In genomic region chr6:15299430-15300131, GRCh38 we compare ENCODE assay signal across 1 cellular context.
TF ChIP-seq lines count a peak whose summit lies in the region.

No MANE protein-coding gene starts in this region.

TF ChIP-seq in K562, 482 proteins besides CTCF, POLR2A, EP300 and RAD21 (continued from another document and continues in another):
- TF ChIP-seq NONO (IDR thresholded peaks at IDR 0.05; ENCODE audit: low read depth in 2 of 2, low read length in 1 of 2) (no peak), ZNF3 (CRISPR knock-in tag; IDR thresholded peaks at IDR 0.05) (no peak), CXXC5 (CRISPR knock-in tag; IDR thresholded peaks at IDR 0.05) (peak; percentile 81), MXD1 (CRISPR knock-in tag; IDR thresholded peaks at IDR 0.05; ENCODE audit: borderline replicate concordance, poor library complexity, severe bottlenecking) (no peak), TRIM24 (IDR thresholded peaks at IDR 0.05) (peak; percentile 91 to 93), ELF4 (CRISPR knock-in tag; IDR thresholded peaks at IDR 0.05) (peak; percentile 76; the same call in 1 of the 2 replicates), HBP1 (CRISPR knock-in tag; IDR thresholded peaks at IDR 0.05) (peak; percentile 76), NFE2 (IDR thresholded peaks at IDR 0.05; ENCODE audit: low read depth) (0 out of 2 replicates have a peak, but pooled peaks have one; percentile 43), JUN (IDR thresholded peaks at IDR 0.05; ENCODE audit: borderline replicate concordance, low read depth, low read length) (peak; percentile 98), JUN (CRISPR knock-in tag; IDR thresholded peaks at IDR 0.05; ENCODE audit: borderline replicate concordance) (0 out of 2 replicates have a peak, but pooled peaks have one; percentile 21), MECOM (CRISPR knock-in tag; IDR thresholded peaks at IDR 0.05) (0 out of 2 replicates have a peak, but pooled peaks have one; percentile 40), ZNF263 (CRISPR knock-in tag; IDR thresholded peaks at IDR 0.05; ENCODE audit: borderline replicate concordance) (peak; percentile 62; the same call in 1 of the 2 replicates), ESRRA (IDR thresholded peaks at IDR 0.05; ENCODE audit: borderline replicate concordance, low read depth) (peak; percentile 58; the same call in 1 of the 2 replicates), RHOXF2B (CRISPR knock-in tag; conservative IDR thresholded peaks at IDR 0.05) (no peak), POLR3G (IDR thresholded peaks at IDR 0.05; ENCODE audit: extremely low read depth, insufficient read length, insufficient replicate concordance) (no peak), NCOA1 (IDR thresholded peaks at IDR 0.05; ENCODE audit: low read depth) (peak; percentile 87; the same call in 1 of the 2 replicates), FOXP4 (CRISPR knock-in tag; IDR thresholded peaks at IDR 0.05; ENCODE audit: borderline replicate concordance) (no peak), FOSL1 (tag; conservative IDR thresholded peaks at IDR 0.05) (peak; percentile 98), RBM34 (IDR thresholded peaks at IDR 0.05; ENCODE audit: borderline replicate concordance, insufficient read depth, low read length) (no peak), TBP (optimal IDR thresholded peaks at IDR 0.05; ENCODE audit: low read depth, low read length) (peak; percentile 50), KDM4B (IDR thresholded peaks at IDR 0.05; ENCODE audit: borderline replicate concordance in 2 of 2, low read depth in 1 of 2) (no peak), CBX1 (IDR thresholded peaks at IDR 0.05; ENCODE audit: low read depth) (no peak), U2AF1 (optimal IDR thresholded peaks at IDR 0.05; ENCODE audit: low read depth, low read length) (no peak), BRD4 (IDR thresholded peaks at IDR 0.05) (0 out of 2 replicates have a peak, but pooled peaks have one; percentile 54), ZBTB7A (IDR thresholded peaks at IDR 0.05; ENCODE audit: borderline replicate concordance, control insufficient read depth, low read depth, low read length) (peak; percentile 97), NR2C2 (CRISPR knock-in tag; IDR thresholded peaks at IDR 0.05) (no peak), NR2C2 (tag; IDR thresholded peaks at IDR 0.05) (peak; percentile 70), ATF7 (IDR thresholded peaks at IDR 0.05) (peak; percentile 91), PRMT5 (CRISPR knock-in tag; IDR thresholded peaks at IDR 0.05) (no peak), RBM17 (IDR thresholded peaks at IDR 0.05; ENCODE audit: borderline replicate concordance, low read depth, low read length) (no peak), CREM (IDR thresholded peaks at IDR 0.05; ENCODE audit: low read depth) (peak; percentile 61), PHB2 (IDR thresholded peaks at IDR 0.05; ENCODE audit: low read depth) (peak; percentile 69; the same call in 1 of the 2 replicates), EGR1 (conservative IDR thresholded peaks at IDR 0.05) (peak; percentile 79), VEZF1 (CRISPR knock-in tag; IDR thresholded peaks at IDR 0.05) (peak; percentile 84), FOXJ3 (CRISPR knock-in tag; IDR thresholded peaks at IDR 0.05) (no peak), MTA2 (IDR thresholded peaks at IDR 0.05; ENCODE audit: low read depth) (peak; percentile 89), ZNF431 (CRISPR knock-in tag; IDR thresholded peaks at IDR 0.05) (no peak; the same call in 1 of the 2 replicates), CEBPG (CRISPR knock-in tag; IDR thresholded peaks at IDR 0.05) (peak; percentile 96), CEBPG (tag; conservative IDR thresholded peaks at IDR 0.05 in 1 of 2, IDR thresholded peaks at IDR 0.05 in 1 of 2) (peak; percentile 96 to 97), HDAC3 (IDR thresholded peaks at IDR 0.05; ENCODE audit: borderline replicate concordance, partially characterized antibody) (peak; percentile 86), ZNF134 (CRISPR knock-in tag; conservative IDR thresholded peaks at IDR 0.05) (0 out of 2 replicates have a peak, but pooled peaks have one; percentile 20), ZNF354B (CRISPR knock-in tag; IDR thresholded peaks at IDR 0.05) (no peak), RNF2 (IDR thresholded peaks at IDR 0.05) (peak; percentile 87; the same call in 1 of the 2 replicates), POLR2AphosphoS5 (IDR thresholded peaks at IDR 0.05; ENCODE audit: control insufficient read depth, insufficient read depth, low read depth, low read length) (peak; percentile 94), ZBED1 (IDR thresholded peaks at IDR 0.05) (0 out of 2 replicates have a peak, but pooled peaks have one; percentile 75), POLR2B (IDR thresholded peaks at IDR 0.05; ENCODE audit: low read depth, partially characterized antibody) (peak; percentile 22), ZNF584 (CRISPR knock-in tag; IDR thresholded peaks at IDR 0.05; ENCODE audit: low read depth) (peak; percentile 69), GTF2A2 (tag; IDR thresholded peaks at IDR 0.05) (no peak), ZBTB33 (CRISPR knock-in tag; IDR thresholded peaks at IDR 0.05) (peak; percentile 71), NR4A1 (CRISPR knock-in tag; IDR thresholded peaks at IDR 0.05) (no peak), NR4A1 (tag; IDR thresholded peaks at IDR 0.05) (0 out of 2 replicates have a peak, but pooled peaks have one; percentile 44), GABPA (tag; conservative IDR thresholded peaks at IDR 0.05; ENCODE audit: low read depth) (no peak), DACH1 (IDR thresholded peaks at IDR 0.05; ENCODE audit: partially characterized antibody) (peak; percentile 62), ETV1 (tag; conservative IDR thresholded peaks at IDR 0.05; ENCODE audit: low read depth) (peak; percentile 95)
- TF ChIP-seq, protein P1, sequence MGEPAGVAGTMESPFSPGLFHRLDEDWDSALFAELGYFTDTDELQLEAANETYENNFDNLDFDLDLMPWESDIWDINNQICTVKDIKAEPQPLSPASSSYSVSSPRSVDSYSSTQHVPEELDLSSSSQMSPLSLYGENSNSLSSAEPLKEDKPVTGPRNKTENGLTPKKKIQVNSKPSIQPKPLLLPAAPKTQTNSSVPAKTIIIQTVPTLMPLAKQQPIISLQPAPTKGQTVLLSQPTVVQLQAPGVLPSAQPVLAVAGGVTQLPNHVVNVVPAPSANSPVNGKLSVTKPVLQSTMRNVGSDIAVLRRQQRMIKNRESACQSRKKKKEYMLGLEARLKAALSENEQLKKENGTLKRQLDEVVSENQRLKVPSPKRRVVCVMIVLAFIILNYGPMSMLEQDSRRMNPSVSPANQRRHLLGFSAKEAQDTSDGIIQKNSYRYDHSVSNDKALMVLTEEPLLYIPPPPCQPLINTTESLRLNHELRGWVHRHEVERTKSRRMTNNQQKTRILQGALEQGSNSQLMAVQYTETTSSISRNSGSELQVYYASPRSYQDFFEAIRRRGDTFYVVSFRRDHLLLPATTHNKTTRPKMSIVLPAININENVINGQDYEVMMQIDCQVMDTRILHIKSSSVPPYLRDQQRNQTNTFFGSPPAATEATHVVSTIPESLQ (CRISPR knock-in tag; IDR thresholded peaks at IDR 0.05): no peak
- TF ChIP-seq, protein P2, sequence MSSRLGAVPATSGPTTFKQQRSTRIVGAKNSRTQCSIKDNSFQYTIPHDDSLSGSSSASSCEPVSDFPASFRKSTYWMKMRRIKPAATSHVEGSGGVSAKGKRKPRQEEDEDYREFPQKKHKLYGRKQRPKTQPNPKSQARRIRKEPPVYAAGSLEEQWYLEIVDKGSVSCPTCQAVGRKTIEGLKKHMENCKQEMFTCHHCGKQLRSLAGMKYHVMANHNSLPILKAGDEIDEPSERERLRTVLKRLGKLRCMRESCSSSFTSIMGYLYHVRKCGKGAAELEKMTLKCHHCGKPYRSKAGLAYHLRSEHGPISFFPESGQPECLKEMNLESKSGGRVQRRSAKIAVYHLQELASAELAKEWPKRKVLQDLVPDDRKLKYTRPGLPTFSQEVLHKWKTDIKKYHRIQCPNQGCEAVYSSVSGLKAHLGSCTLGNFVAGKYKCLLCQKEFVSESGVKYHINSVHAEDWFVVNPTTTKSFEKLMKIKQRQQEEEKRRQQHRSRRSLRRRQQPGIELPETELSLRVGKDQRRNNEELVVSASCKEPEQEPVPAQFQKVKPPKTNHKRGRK (tag; IDR thresholded peaks at IDR 0.05): no peak
- TF ChIP-seq, protein P3, sequence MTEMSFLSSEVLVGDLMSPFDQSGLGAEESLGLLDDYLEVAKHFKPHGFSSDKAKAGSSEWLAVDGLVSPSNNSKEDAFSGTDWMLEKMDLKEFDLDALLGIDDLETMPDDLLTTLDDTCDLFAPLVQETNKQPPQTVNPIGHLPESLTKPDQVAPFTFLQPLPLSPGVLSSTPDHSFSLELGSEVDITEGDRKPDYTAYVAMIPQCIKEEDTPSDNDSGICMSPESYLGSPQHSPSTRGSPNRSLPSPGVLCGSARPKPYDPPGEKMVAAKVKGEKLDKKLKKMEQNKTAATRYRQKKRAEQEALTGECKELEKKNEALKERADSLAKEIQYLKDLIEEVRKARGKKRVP (CRISPR knock-in tag; IDR thresholded peaks at IDR 0.05): peak; percentile 72
- TF ChIP-seq, protein P4, sequence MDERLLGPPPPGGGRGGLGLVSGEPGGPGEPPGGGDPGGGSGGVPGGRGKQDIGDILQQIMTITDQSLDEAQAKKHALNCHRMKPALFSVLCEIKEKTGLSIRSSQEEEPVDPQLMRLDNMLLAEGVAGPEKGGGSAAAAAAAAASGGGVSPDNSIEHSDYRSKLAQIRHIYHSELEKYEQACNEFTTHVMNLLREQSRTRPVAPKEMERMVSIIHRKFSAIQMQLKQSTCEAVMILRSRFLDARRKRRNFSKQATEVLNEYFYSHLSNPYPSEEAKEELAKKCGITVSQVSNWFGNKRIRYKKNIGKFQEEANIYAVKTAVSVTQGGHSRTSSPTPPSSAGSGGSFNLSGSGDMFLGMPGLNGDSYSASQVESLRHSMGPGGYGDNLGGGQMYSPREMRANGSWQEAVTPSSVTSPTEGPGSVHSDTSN (CRISPR knock-in tag; IDR thresholded peaks at IDR 0.05; ENCODE audit: low read depth): no peak
- TF ChIP-seq, protein P4 (tag; conservative IDR thresholded peaks at IDR 0.05; ENCODE audit: low read depth): no peak; the same call in 1 of the 2 replicates
